In the genomic region with DNA sequence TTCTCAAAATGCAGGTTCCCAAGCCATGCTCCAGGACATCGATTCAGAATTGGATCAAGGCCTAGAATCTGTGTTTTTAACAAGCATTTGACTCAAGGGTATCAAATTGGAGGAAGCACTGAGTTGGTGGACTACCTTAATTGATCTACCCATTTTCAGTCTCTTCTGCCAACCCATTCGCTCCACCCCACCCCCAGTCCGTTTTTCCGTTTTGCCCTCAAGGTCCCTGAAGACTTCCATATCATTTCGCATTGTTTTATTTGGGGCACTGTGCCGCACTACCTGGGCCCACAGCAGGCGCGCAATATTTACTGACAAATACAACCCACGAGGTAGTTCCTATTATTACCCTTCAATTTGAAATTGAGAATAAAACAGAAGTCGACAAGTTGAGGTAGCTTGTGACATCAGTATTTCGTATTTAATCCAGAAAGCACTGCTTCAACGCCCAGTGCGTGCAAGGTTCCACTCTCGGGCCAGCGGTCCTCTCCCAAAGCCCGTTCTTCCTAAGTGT, we compare ENCODE assay signal across 8 cellular contexts. TPM values are rescaled to one million over a fixed set of nuclear protein-coding genes. Genes with fewer than 3 reads are reported as not detected.
A peak's percentile ranks its signal among the peaks of the same experiment; 100 is the strongest.
DNase-seq lines count a peak whose midpoint lies in the region; ATAC-seq and TF ChIP-seq lines count a peak whose summit lies in the region.

No MANE protein-coding gene starts in this region.

- H3K36me3 ChIP-seq in OCI-LY1 (ENCODE audit: insufficient read depth, low read length) (peaks cover 11% of the 10 kb centered on the region; the same call in 1 of the 2 replicates), brain microvascular endothelial cell (replicated peaks) (no peaks in the 10 kb centered on the region), thoracic aorta (no peaks in the 10 kb centered on the region)

- peaks cover 3% of the 10 kb centered on the region; the same call in 1 of the 2 replicates for H3F3A ChIP-seq in OCI-LY1 (ENCODE audit: insufficient read depth, low read length)

- no peaks in the 10 kb centered on the region for H3K9me2 ChIP-seq in OCI-LY1 (ENCODE audit: low read depth, low read length)

- DNase-seq in brain microvascular endothelial cell (no peak), thoracic aorta (ENCODE audit: low spot score) (no peak), COLO829 (ENCODE audit: low spot score) (no peak)

- H3K79me2 ChIP-seq in OCI-LY1 (ENCODE audit: insufficient read depth, low read length) = peaks cover 8% of the 10 kb centered on the region

- H3K27me3 ChIP-seq in OCI-LY1 (ENCODE audit: insufficient read depth, low read length) (no peaks in the 10 kb centered on the region), brain microvascular endothelial cell (replicated peaks) (no peaks in the 10 kb centered on the region), mononuclear cell (ENCODE audit: insufficient read depth, low read length) (no peaks in the 10 kb centered on the region), thoracic aorta (replicated peaks; ENCODE audit: insufficient read depth) (no peaks in the 10 kb centered on the region)

- H3K4me1 ChIP-seq in OCI-LY1 (ENCODE audit: insufficient read depth, low read length, severe bottlenecking) (peaks cover 24% of the 10 kb centered on the region), mononuclear cell (ENCODE audit: insufficient read depth, low read length) (peaks cover 13% of the 10 kb centered on the region), thoracic aorta (ENCODE audit: control insufficient read depth in 1 of 2, low read depth in 2 of 2) (peaks cover 5 to 19% of the 10 kb centered on the region in 2 donors)

- ATAC-seq in GM19035 (IDR thresholded peaks at IDR 0.05; ENCODE audit: unreplicated experiment) (peak; percentile 3), thoracic aorta (ENCODE audit: insufficient number of reproducible peaks, low FRiP score, low read depth) (no peak), HG03378 (IDR thresholded peaks at IDR 0.05; ENCODE audit: unreplicated experiment) (no peak), HG03108 (IDR thresholded peaks at IDR 0.05; ENCODE audit: unreplicated experiment) (no peak)

- H3K9me3 ChIP-seq in OCI-LY1 (ENCODE audit: low read length) (no peaks in the 10 kb centered on the region), mononuclear cell (ENCODE audit: low read depth, low read length) (no peaks in the 10 kb centered on the region), thoracic aorta (no peaks in the 10 kb centered on the region)

- H3K4me2 ChIP-seq in OCI-LY1 (ENCODE audit: low read length) = peak overlapping the region; percentile 98

- no peak for TF ChIP-seq CTCF in OCI-LY1 (IDR thresholded peaks at IDR 0.05; ENCODE audit: low read length)
- TF ChIP-seq CTCF in brain microvascular endothelial cell (IDR thresholded peaks at IDR 0.05; ENCODE audit: low read depth, low read length, missing control alignments) = no peak
- TF ChIP-seq CTCF in thoracic aorta (IDR thresholded peaks at IDR 0.05) = no peak

- peak overlapping the region; percentile 92 for H3K9ac ChIP-seq in OCI-LY1 (ENCODE audit: low read length)

- in situ Hi-C loops in brain microvascular endothelial cell (cut with HindIII; ENCODE audit: low pct_ligation_motif_present, low sequenced_read_pairs) = no loop called here

- H2AFZ ChIP-seq in OCI-LY1 (ENCODE audit: low read length) = no peak overlapping the region

- H3K4me3 ChIP-seq in OCI-LY1 (ENCODE audit: low read depth, low read length, poor library complexity, severe bottlenecking) (peak overlapping the region; percentile 94), brain microvascular endothelial cell (ENCODE audit: low read depth, low read length) (peak overlapping the region; percentile 90), mononuclear cell (ENCODE audit: low read length) (peak overlapping the region; percentile 99), thoracic aorta (peak overlapping the region; percentile 76)

- H3K27ac ChIP-seq in OCI-LY1 (ENCODE audit: low read depth, low read length, poor library complexity, severe bottlenecking) = peak overlapping the region; percentile 74
- H3K27ac ChIP-seq in brain microvascular endothelial cell = peak overlapping the region; percentile 91
- peak overlapping the region in 1 of 2 donors; percentile 68 for H3K27ac ChIP-seq in thoracic aorta

- no peaks in the 10 kb centered on the region for H4K20me1 ChIP-seq in OCI-LY1 (ENCODE audit: insufficient read depth, low read length)

RNA-seq across cellular contexts. Expression of gene DHX35, which starts 0.6 kb away (rescaled TPM):
- total RNA-seq in mononuclear cell (10.5 TPM), thoracic aorta (10 to 100 TPM; 17.9 to 23.8 TPM)

RNA-seq across cellular contexts. Expression of gene FAM83D, which starts 35.4 kb away (rescaled TPM):
- 2.1 TPM for total RNA-seq in mononuclear cell
- total RNA-seq in thoracic aorta = 1 to 10 TPM; 5.7 to 6.6 TPM
